29 cellular contexts compared by ENCODE assay signal in genomic region chr16:2200313-2200712, GRCh38. TPM values are rescaled to one million over a fixed set of nuclear protein-coding genes. Genes with fewer than 3 reads are reported as not detected.
"Had no signal": no experiment of that assay in that cellular context is flagged by ENCODE, and none has a peak within 500 bp of the region (broad histone marks: within the 10 kb centered on the region; RNA-seq: fewer than 3 reads in every experiment).

No MANE protein-coding gene starts in this region.

- H3K9me3 ChIP-seq: ovary, psoas muscle, right lobe of liver, sigmoid colon, stomach, thoracic aorta, thyroid gland, tibial nerve, upper lobe of left lung, vagina had no signal

- H3K27me3 ChIP-seq: thyroid gland had no signal

- DNase-seq: naive thymus-derived CD8-positive, alpha-beta T cell; occipital lobe; ovary; posterior cingulate gyrus; psoas muscle; right cardiac atrium; right lobe of liver; sigmoid colon; small intestine; stimulated activated CD4-positive, alpha-beta T cell treated with anti-CD3 and anti-CD28 coated beads, Interleukin-15, amount 100 ng/mL, for 24 hours; stimulated activated CD4-positive, alpha-beta T cell treated with anti-CD3 and anti-CD28 coated beads, Interleukin-2, amount 100 ng/mL, for 24 hours; stimulated activated CD4-positive, alpha-beta T cell treated with anti-CD3 and anti-CD28 coated beads, Interleukin-2, amount 100 ng/mL, for 48 hours; stimulated activated CD4-positive, alpha-beta T cell treated with anti-CD3 and anti-CD28 coated beads, Interleukin-4, amount 100 ng/mL, for 24 hours; stimulated activated naive B cell treated with anti-CD40 and anti-IgM and Interleukin-4, amounts not matched to agents 10 μg/mL and 1 μg/mL and 100 μg/mL, for 72 hours; stimulated activated naive CD4-positive, alpha-beta T cell treated with Interleukin-2 at 50 U/mL for 16 hours; stomach; thyroid gland; trophoblast cell had no signal

- H3K4me3 ChIP-seq: ovary, psoas muscle, right lobe of liver, sigmoid colon, stomach, thoracic aorta, thyroid gland, tibial nerve, upper lobe of left lung, vagina had no signal

- ATAC-seq: naive thymus-derived CD8-positive, alpha-beta T cell; natural killer cell treated with Interleukin-12 subunit alpha and Interleukin-12 subunit beta and Interleukin-15 and Interleukin-18, amount 100 ng/mL, for 72 hours; psoas muscle; right cardiac atrium; right lobe of liver; stimulated activated effector memory CD8-positive, alpha-beta T cell treated with anti-CD3 and anti-CD28 coated beads, Interleukin-12 subunit alpha, Interleukin-12 subunit beta, amount 100 ng/mL, for 72 hours; stimulated activated naive B cell treated with anti-CD40 and anti-IgM and Interleukin-4, amounts not matched to agents 10 μg/mL and 1 μg/mL and 100 μg/mL, for 72 hours had no signal

- H2AFZ ChIP-seq: parathyroid adenoma had no signal

- H3K79me2 ChIP-seq: parathyroid adenoma had no signal

- H3K27ac ChIP-seq: ovary, parathyroid adenoma, psoas muscle, right lobe of liver, sigmoid colon, stomach, thoracic aorta, thyroid gland, tibial nerve, upper lobe of left lung, vagina had no signal

- H3K36me3 ChIP-seq: ovary, right lobe of liver, sigmoid colon, stomach, thoracic aorta, thyroid gland, tibial nerve, upper lobe of left lung, vagina had no signal

- H3K9me3 Mint-ChIP-seq: naive thymus-derived CD8-positive, alpha-beta T cell; natural killer cell treated with Interleukin-12 subunit alpha and Interleukin-12 subunit beta and Interleukin-15 and Interleukin-18, amount 100 ng/mL, for 72 hours; stimulated activated effector memory CD8-positive, alpha-beta T cell treated with anti-CD3 and anti-CD28 coated beads, Interleukin-12 subunit alpha, Interleukin-12 subunit beta, amount 100 ng/mL, for 72 hours; stimulated activated naive B cell treated with anti-CD40 and anti-IgM and Interleukin-4, amounts not matched to agents 10 μg/mL and 1 μg/mL and 100 μg/mL, for 72 hours; stimulated activated naive CD8-positive, alpha-beta T cell treated with anti-CD3 and anti-CD28 coated beads, Interleukin-15, Interleukin-2, amounts not matched to agents 100 ng/mL and 50 ng/mL, for 24 hours had no signal

- H3K36me3 Mint-ChIP-seq: naive thymus-derived CD8-positive, alpha-beta T cell; natural killer cell treated with Interleukin-12 subunit alpha and Interleukin-12 subunit beta and Interleukin-15 and Interleukin-18, amount 100 ng/mL, for 72 hours had no signal

- H3K4me3 Mint-ChIP-seq: naive thymus-derived CD8-positive, alpha-beta T cell; natural killer cell treated with Interleukin-12 subunit alpha and Interleukin-12 subunit beta and Interleukin-15 and Interleukin-18, amount 100 ng/mL, for 72 hours; stimulated activated effector memory CD8-positive, alpha-beta T cell treated with anti-CD3 and anti-CD28 coated beads, Interleukin-12 subunit alpha, Interleukin-12 subunit beta, amount 100 ng/mL, for 72 hours; stimulated activated naive B cell treated with anti-CD40 and anti-IgM and Interleukin-4, amounts not matched to agents 10 μg/mL and 1 μg/mL and 100 μg/mL, for 72 hours; stimulated activated naive CD8-positive, alpha-beta T cell treated with anti-CD3 and anti-CD28 coated beads, Interleukin-15, Interleukin-2, amounts not matched to agents 100 ng/mL and 50 ng/mL, for 24 hours had no signal

- H3K27ac Mint-ChIP-seq: natural killer cell treated with Interleukin-12 subunit alpha and Interleukin-12 subunit beta and Interleukin-15 and Interleukin-18, amount 100 ng/mL, for 72 hours; progenitor cell of endocrine pancreas; stimulated activated effector memory CD8-positive, alpha-beta T cell treated with anti-CD3 and anti-CD28 coated beads, Interleukin-12 subunit alpha, Interleukin-12 subunit beta, amount 100 ng/mL, for 72 hours; stimulated activated naive B cell treated with anti-CD40 and anti-IgM and Interleukin-4, amounts not matched to agents 10 μg/mL and 1 μg/mL and 100 μg/mL, for 72 hours; stimulated activated naive CD8-positive, alpha-beta T cell treated with anti-CD3 and anti-CD28 coated beads, Interleukin-15, Interleukin-2, amounts not matched to agents 100 ng/mL and 50 ng/mL, for 24 hours had no signal

RNA-seq across cellular contexts. Expression of gene CASKIN1, which starts 3.9 kb away (rescaled TPM):
- total RNA-seq: osteoblast, right lobe of liver, subcutaneous adipose tissue, thoracic aorta had no signal
- polyA plus RNA-seq: naive thymus-derived CD8-positive, alpha-beta T cell had no signal
